Comparison of ENCODE assay signal across 10 cellular contexts in genomic region chr22:48943567-48944432, GRCh38.
DNase-seq lines count a peak whose midpoint lies in the region; ATAC-seq, FAIRE-seq and TF ChIP-seq lines count a peak whose summit lies in the region.
"Had no signal": no experiment of that assay in that cellular context is flagged by ENCODE, and none has a peak within 500 bp of the region (broad histone marks: within the 10 kb centered on the region; RNA-seq: fewer than 3 reads in every experiment).

No MANE protein-coding gene starts in this region.

- no peak overlapping the region for H2AFZ ChIP-seq in neural progenitor cell (replicated peaks)

- H3K4me2 ChIP-seq in neural progenitor cell = no peak overlapping the region

- no peaks in the 10 kb centered on the region for H3K36me3 ChIP-seq in neural progenitor cell

- no peak overlapping the region for H3K27ac ChIP-seq in neural progenitor cell

- no peaks in the 10 kb centered on the region for H3K79me2 ChIP-seq in neural progenitor cell (ENCODE audit: low read depth)

- no peaks in the 10 kb centered on the region for H3K4me1 ChIP-seq in neural progenitor cell

- no peak for FAIRE-seq in D721Med (lab: Jason Lieb, UNC)

- H3K27me3 ChIP-seq in neural progenitor cell = no peaks in the 10 kb centered on the region

- in situ Hi-C loops in KBM-7 (cut with MboI; ENCODE audit: low pct_unique_long_range_greater_than_20kb, low sequenced_read_pairs) = no loop called here

- peak; percentile 9 for TF ChIP-seq CTCF in D721Med (IDR thresholded peaks at IDR 0.05; ENCODE audit: insufficient read depth, missing control alignments)
- TF ChIP-seq CTCF in neural progenitor cell (IDR thresholded peaks at IDR 0.05) = peak; percentile 61

- H3F3A ChIP-seq in neural progenitor cell (ENCODE audit: low read depth) = no peaks in the 10 kb centered on the region

- no peak overlapping the region for H3K9ac ChIP-seq in neural progenitor cell

- no peaks in the 10 kb centered on the region for H3K27me3 Mint-ChIP-seq in neural progenitor cell (ENCODE audit: insufficient read depth, low read depth)

- no peak for ATAC-seq in GM19455 (IDR thresholded peaks at IDR 0.05; ENCODE audit: unreplicated experiment)
- ATAC-seq in activated CD4-positive, CD25-positive, alpha-beta regulatory T cell treated with anti-CD3 and anti-CD28 coated beads, Interleukin-2, amount 50 U/mL, for 24 hours = no peak

- no peaks in the 10 kb centered on the region for H3K9me3 Mint-ChIP-seq in neural progenitor cell
- H3K9me3 Mint-ChIP-seq: activated T-cell treated with anti-CD3 and anti-CD28 coated beads, Interleukin-2, amount 50 U/mL, for 4 hours had no signal

- H3K27ac Mint-ChIP-seq in neural progenitor cell = peak overlapping the region; percentile 86

- H3K36me3 Mint-ChIP-seq in neural progenitor cell = no peaks in the 10 kb centered on the region

- DNase-seq in D721Med (ENCODE audit: insufficient read length, low spot score) = no peak
- DNase-seq in KBM-7 = peak; percentile 2
- DNase-seq in cerebellum (ENCODE audit: low spot score) = peak; percentile 23
- DNase-seq in neural progenitor cell (ENCODE audit: low spot score) = peak; percentile 68
- DNase-seq in germinal center (ENCODE audit: low spot score) = no peak
- no peak for DNase-seq in CD1c-positive myeloid dendritic cell (ENCODE audit: extremely low spot score)
- DNase-seq: activated T-cell treated with anti-CD3 and anti-CD28 coated beads, Interleukin-2, amount 50 U/mL, for 4 hours; stimulated activated CD4-positive, alpha-beta T cell treated with anti-CD3 and anti-CD28 coated beads, Interleukin-4, amount 100 ng/mL, for 1 hour had no signal

- no peak overlapping the region for H3K4me3 ChIP-seq in neural progenitor cell

- H3K4me1 Mint-ChIP-seq in neural progenitor cell = no peaks in the 10 kb centered on the region

- no peak overlapping the region for H3K4me3 Mint-ChIP-seq in neural progenitor cell
- H3K4me3 Mint-ChIP-seq: activated T-cell treated with anti-CD3 and anti-CD28 coated beads, Interleukin-2, amount 50 U/mL, for 4 hours had no signal

- no peaks in the 10 kb centered on the region for H3K9me3 ChIP-seq in neural progenitor cell (ENCODE audit: low read depth)

- H4K20me1 ChIP-seq in neural progenitor cell (ENCODE audit: low read depth) = no peaks in the 10 kb centered on the region

Comparison
In these comparisons a context has a peak if more than half of its experiments do, and no peak if none do; other contexts are left out.
1. DNase-seq: peak in KBM-7 (single experiment), cerebellum (single experiment) and neural progenitor cell (single experiment); none in D721Med (single experiment), germinal center (single experiment) and CD1c-positive myeloid dendritic cell (single experiment).